Comparison of ENCODE assay signal across 21 cellular contexts in genomic region chr10:46548781-46549090, GRCh38. TPM values are rescaled to one million over a fixed set of nuclear protein-coding genes. Genes with fewer than 3 reads are reported as not detected.
DNase-seq lines count a peak whose midpoint lies in the region; FAIRE-seq and TF ChIP-seq lines count a peak whose summit lies in the region.
"Had no signal": no experiment of that assay in that cellular context is flagged by ENCODE, and none has a peak within 500 bp of the region (broad histone marks: within the 10 kb centered on the region; RNA-seq: fewer than 3 reads in every experiment).

No MANE protein-coding gene starts in this region.

- no peak overlapping the region for H2BK12ac ChIP-seq in neuronal stem cell (ENCODE audit: low read length)

- H2BK5ac ChIP-seq in neuronal stem cell (ENCODE audit: low read length): no peak overlapping the region

- peak overlapping the region; percentile 66 for H3K18ac ChIP-seq in neuronal stem cell (ENCODE audit: low read length)

- H3K36me3 Mint-ChIP-seq in Calu3 (ENCODE audit: insufficient read depth, unreplicated experiment) (no peaks in the 10 kb centered on the region), immature natural killer cell (no peaks in the 10 kb centered on the region)
- H3K36me3 Mint-ChIP-seq: IgD-negative memory B cell had no signal

- H3K4me3 ChIP-seq in neuronal stem cell (ENCODE audit: low read length in 2 of 2) (no peak overlapping the region), small intestine (ENCODE audit: low read depth in 1 of 2, low read length in 2 of 2) (no peak overlapping the region)
- H3K4me3 ChIP-seq: BLaER1 treated with 17β-estradiol and CSF1 and Interleukin-3, amounts not matched to agents 10 nM and 100 nM; Peyer's patch had no signal

- FAIRE-seq in small intestine (lab: Jason Lieb, UNC): no peak
- FAIRE-seq: A204.1 had no signal

- H2BK15ac ChIP-seq in neuronal stem cell (ENCODE audit: low read length): no peak overlapping the region

- BruUV-seq in Calu3 (replicated peaks; lab: Mats Ljungman, UMichigan): no TSS peak

- H3K4me3 Mint-ChIP-seq in Calu3 (ENCODE audit: low read depth, unreplicated experiment): no peak overlapping the region
- H3K4me3 Mint-ChIP-seq in immature natural killer cell: no peak overlapping the region
- H3K4me3 Mint-ChIP-seq: IgD-negative memory B cell had no signal

- no peaks in the 10 kb centered on the region for H3K9me3 ChIP-seq in neuronal stem cell (replicated peaks in 1 of 2; ENCODE audit: control insufficient read depth in 2 of 2, insufficient read depth in 1 of 2, low read depth in 1 of 2, low read length in 2 of 2)
- H3K9me3 ChIP-seq in small intestine (ENCODE audit: control insufficient read depth, low read depth): no peaks in the 10 kb centered on the region
- H3K9me3 ChIP-seq: BLaER1 treated with 17β-estradiol and CSF1 and Interleukin-3, amounts not matched to agents 10 nM and 100 nM; Peyer's patch had no signal

- CTCF ChIA-PET in Calu3 (lab: Charles Lee): interaction anchor here (0.7 to 1.3 kb wide), 4 partner anchors 9 to 12 kb away, joined by 3 to 6 read pairs (median 4); no protein-coding TSS in a partner anchor

- no peak overlapping the region for H2AFZ ChIP-seq in neuronal stem cell (ENCODE audit: low read length)

- H3K27ac Mint-ChIP-seq in Calu3 (ENCODE audit: unreplicated experiment): no peak overlapping the region
- no peak overlapping the region for H3K27ac Mint-ChIP-seq in immature natural killer cell
- H3K27ac Mint-ChIP-seq: IgD-negative memory B cell had no signal

- peaks cover 0 to 14% of the 10 kb centered on the region in 2 donors for H3K36me3 ChIP-seq in neuronal stem cell (replicated peaks in 1 of 2; ENCODE audit: control insufficient read depth in 2 of 2, insufficient read depth in 2 of 2, low read length in 2 of 2)
- H3K36me3 ChIP-seq in small intestine (ENCODE audit: control insufficient read depth in 2 of 2, insufficient read depth in 2 of 2, low read length in 2 of 2): no peaks in the 10 kb centered on the region
- H3K36me3 ChIP-seq: BLaER1 treated with 17β-estradiol and CSF1 and Interleukin-3, amounts not matched to agents 10 nM and 100 nM; Peyer's patch had no signal

- DNase-seq in activated effector memory CD4-positive, alpha-beta T cell treated with Interleukin-2 at 50 U/mL for 16 hours: peak; percentile 0
- no peak for DNase-seq in activated effector memory CD4-positive, alpha-beta T cell treated with anti-CD3 and anti-CD28 coated beads, Interleukin-2, amount 50 U/mL, for 16 hours
- DNase-seq in Calu3 (peak; percentile 6), cerebellar cortex (ENCODE audit: low spot score) (peak; percentile 43), neuronal stem cell (ENCODE audit: low spot score) (no peak), immature natural killer cell (no peak), DMS153 treated with DMSO at 0.1 percent for 48 hours (lab: John Stamatoyannopoulos, UW; ENCODE audit: unreplicated experiment) (no peak), small intestine (no peak)
- DNase-seq: DMS 273 treated with DMSO at 0.1 percent for 48 hours, Kasumi-1, MM.1S, NCI-H1092 treated with DMSO at 0.1 percent for 48 hours, NCI-H1694, NCI-H524 had no signal

- H3K27me3 ChIP-seq in neuronal stem cell (ENCODE audit: control insufficient read depth in 3 of 3, insufficient read depth in 3 of 3, low read depth in 1 of 3, low read length in 3 of 3) (peaks cover 0 to 68% (median 0%) of the 10 kb centered on the region in 3 experiments), small intestine (ENCODE audit: control insufficient read depth in 2 of 2, insufficient read depth in 2 of 2, low read length in 2 of 2) (no peaks in the 10 kb centered on the region)
- H3K27me3 ChIP-seq: BLaER1 treated with 17β-estradiol and CSF1 and Interleukin-3, amounts not matched to agents 10 nM and 100 nM; Peyer's patch had no signal

- H4K8ac ChIP-seq in neuronal stem cell (ENCODE audit: low read depth, low read length): no peak overlapping the region

- no peak overlapping the region for H3K14ac ChIP-seq in neuronal stem cell (ENCODE audit: low read length)

- H3K27ac ChIP-seq in neuronal stem cell (replicated peaks; ENCODE audit: low read length) (no peak overlapping the region), small intestine (ENCODE audit: low read depth in 1 of 2, low read length in 1 of 2) (no peak overlapping the region)
- H3K27ac ChIP-seq: BLaER1 treated with 17β-estradiol and CSF1 and Interleukin-3, amounts not matched to agents 10 nM and 100 nM; Peyer's patch had no signal

- TF ChIP-seq CTCF in Calu3 (IDR thresholded peaks at IDR 0.05; ENCODE audit: unreplicated experiment): no peak

- no peak overlapping the region for H3K4ac ChIP-seq in neuronal stem cell (ENCODE audit: low read length)

- H3K4me1 Mint-ChIP-seq in Calu3 (ENCODE audit: low read depth, unreplicated experiment) (peaks cover 13% of the 10 kb centered on the region), immature natural killer cell (no peaks in the 10 kb centered on the region)
- H3K4me1 Mint-ChIP-seq: IgD-negative memory B cell had no signal

- peak overlapping the region; percentile 37 for H3K9ac ChIP-seq in neuronal stem cell (ENCODE audit: low read depth, low read length, poor library complexity)
- H3K9ac ChIP-seq: BLaER1 treated with 17β-estradiol and CSF1 and Interleukin-3, amounts not matched to agents 10 nM and 100 nM had no signal

- H3K9me3 Mint-ChIP-seq in Calu3 (ENCODE audit: low read depth, unreplicated experiment) (no peaks in the 10 kb centered on the region), immature natural killer cell (no peaks in the 10 kb centered on the region)
- H3K9me3 Mint-ChIP-seq: IgD-negative memory B cell had no signal

- intact Hi-C loops in Calu3 (cut with micrococcal nuclease; ENCODE audit: unreplicated experiment): no loop called here

- no peak overlapping the region for H2BK120ac ChIP-seq in neuronal stem cell (ENCODE audit: low read depth, low read length)

- H3K4me1 ChIP-seq in neuronal stem cell (ENCODE audit: control insufficient read depth in 2 of 2, insufficient read depth in 1 of 2, low read depth in 1 of 2, low read length in 2 of 2) (peaks cover 0 to 12% of the 10 kb centered on the region in 2 donors), small intestine (ENCODE audit: control insufficient read depth in 2 of 2, insufficient read depth in 1 of 2, low read depth in 1 of 2, low read length in 1 of 2) (no peaks in the 10 kb centered on the region)
- H3K4me1 ChIP-seq: BLaER1 treated with 17β-estradiol and CSF1 and Interleukin-3, amounts not matched to agents 10 nM and 100 nM; Peyer's patch had no signal

- H4K91ac ChIP-seq in neuronal stem cell (ENCODE audit: low read depth, low read length, poor library complexity): peak overlapping the region; percentile 15

- peaks cover 2% of the 10 kb centered on the region for H3K79me1 ChIP-seq in neuronal stem cell (ENCODE audit: low read depth, low read length)

- H3K4me2 ChIP-seq in neuronal stem cell (ENCODE audit: insufficient read depth, low read length, poor library complexity, severe bottlenecking): no peak overlapping the region
- H3K4me2 ChIP-seq: BLaER1 treated with 17β-estradiol and CSF1 and Interleukin-3, amounts not matched to agents 10 nM and 100 nM had no signal

- H2AK5ac ChIP-seq in neuronal stem cell (ENCODE audit: low read depth, low read length): no peak overlapping the region

- WGBS in neuronal stem cell (ENCODE audit: extremely low coverage in 2 of 2, insufficient read length in 2 of 2, insufficient replicate concordance in 1 of 2), 2 donors: no CpG with 5 or more reads among the region's 4 CpGs
- 74% methylated on average over 4 of the region's 4 CpGs for whole genome bisulfite sequencing in small intestine, 3 donors

- H3K27me3 Mint-ChIP-seq in Calu3 (ENCODE audit: unreplicated experiment) (no peaks in the 10 kb centered on the region), immature natural killer cell (ENCODE audit: low read depth in 3 of 3) (peaks cover 1 to 4% (median 2%) of the 10 kb centered on the region in 3 donors)

- H3K23ac ChIP-seq in neuronal stem cell (ENCODE audit: low read depth, low read length, poor library complexity): no peak overlapping the region

RNA-seq across cellular contexts. Expression of gene GPRIN2, which starts 7.7 kb away (rescaled TPM):
- 9.5 and 12.8 TPM in 2 replicates for total RNA-seq in Calu3 (2022)
- polyA plus RNA-seq in neuronal stem cell (2013, experiment 1 of 2): 4.9 TPM
- 4.9 TPM for polyA plus RNA-seq in neuronal stem cell (2013, experiment 2 of 2)
- not detected for polyA plus RNA-seq in immature natural killer cell
- polyA plus RNA-seq in small intestine: 10 to 100 TPM; 15.0 to 33.5 (median 25.1) TPM
- total RNA-seq: HT1080, Right ventricle myocardium inferior had no signal
- polyA plus RNA-seq: IgD-negative memory B cell had no signal

RNA-seq across cellular contexts. Expression of gene SYT15, which starts 30.2 kb away (rescaled TPM):
- 1.5 and 2.2 TPM in 2 replicates for total RNA-seq in Calu3 (2022)
- 0.22 TPM for polyA plus RNA-seq in neuronal stem cell (2013, experiment 1 of 2)
- polyA plus RNA-seq in neuronal stem cell (2013, experiment 2 of 2): 0.24 TPM
- under 1 TPM in 2 of 3 donors, not detected in 1; 0.06 to 0.07 TPM for polyA plus RNA-seq in immature natural killer cell
- polyA plus RNA-seq in small intestine: 1 to 10 TPM in 1 of 3 donors, under 1 TPM in 1, not detected in 1; 0.27 to 2.9 TPM
- total RNA-seq: H7 had no signal

Comparison
In these comparisons a context has a peak if more than half of its experiments do, and no peak if none do; other contexts are left out.
1. DNase-seq: peak in activated effector memory CD4-positive, alpha-beta T cell treated with Interleukin-2 at 50 U/mL for 16 hours (single experiment), Calu3 (single experiment) and cerebellar cortex (single experiment); none in activated effector memory CD4-positive, alpha-beta T cell treated with anti-CD3 and anti-CD28 coated beads, Interleukin-2, amount 50 U/mL, for 16 hours (single experiment), neuronal stem cell (single experiment), immature natural killer cell (0 of 3), DMS153 treated with DMSO at 0.1 percent for 48 hours (single experiment) and small intestine (single experiment).
2. RNA of gene GPRIN2, which starts 7.7 kb away (polyA plus RNA-seq): 15.0 to 33.5 TPM in small intestine; not detected in immature natural killer cell; every median in the first group is over 10 times any median in the second.